ENCODE assay signal across 8 cellular contexts in genomic region chr17:7486181-7486580, GRCh38. TPM values are rescaled to one million over a fixed set of nuclear protein-coding genes. Genes with fewer than 3 reads are reported as not detected.
DNase-seq lines count a peak whose midpoint lies in the region; ATAC-seq, FAIRE-seq and TF ChIP-seq lines count a peak whose summit lies in the region.

No MANE protein-coding gene starts in this region.

- H3K27ac Mint-ChIP-seq in Calu3 (ENCODE audit: unreplicated experiment): peak overlapping the region; percentile 52

- H4K20me1 ChIP-seq in OCI-LY3 (ENCODE audit: insufficient read depth, low read length) (peaks cover 33% of the 10 kb centered on the region), H1 (replicated peaks in 1 of 2; ENCODE audit: control insufficient read depth in 1 of 2, insufficient read depth in 2 of 2, low read length in 2 of 2) (peaks cover 13 to 25% of the 10 kb centered on the region in 2 experiments), osteoblast (ENCODE audit: insufficient read depth, low read length) (peaks cover 56% of the 10 kb centered on the region)

- intact Hi-C loops in Calu3 (cut with micrococcal nuclease; ENCODE audit: unreplicated experiment): loop anchor here (5.0 kb wide), 1 partner anchor 201 kb away; the partner anchor contains the start of genes TP53 and WRAP53
- intact Hi-C loops in sciatic nerve (cut with DNase I): no loop called here

- CTCF ChIA-PET in Calu3 (lab: Charles Lee) (interaction anchor here (1.8 kb wide), 1 partner anchor 49 kb away, joined by 3 read pairs; no protein-coding TSS in a partner anchor), H1 (lab: Charles Lee; ENCODE audit: partially characterized antibody) (interaction anchor here (0.8 to 2.9 kb wide), 7 partner anchors 17 to 103 kb away, joined by 3 to 11 read pairs (median 6); no protein-coding TSS in a partner anchor)

- H3K9me3 ChIP-seq in OCI-LY3 (ENCODE audit: insufficient read depth, low read length): no peaks in the 10 kb centered on the region
- H3K9me3 ChIP-seq in H1 (ENCODE audit: insufficient read depth in 2 of 2, low read depth in 1 of 2, low read length in 1 of 2): no peaks in the 10 kb centered on the region
- no peaks in the 10 kb centered on the region for H3K9me3 ChIP-seq in osteoblast (ENCODE audit: low read depth, low read length)

- FAIRE-seq in H1 (lab: Jason Lieb, UNC): no peak

- H3K36me3 Mint-ChIP-seq in Calu3 (ENCODE audit: insufficient read depth, unreplicated experiment): peaks cover 40% of the 10 kb centered on the region

- no peak overlapping the region for H3K4ac ChIP-seq in H1 (replicated peaks; ENCODE audit: insufficient read length, low read depth, low read length)

- H3K79me2 ChIP-seq in OCI-LY3 (ENCODE audit: low read length) (peaks cover 66% of the 10 kb centered on the region), H1 (ENCODE audit: control insufficient read depth in 1 of 2, insufficient read depth in 2 of 2, low read length in 2 of 2) (peaks cover 43 to 63% of the 10 kb centered on the region in 2 experiments), osteoblast (ENCODE audit: insufficient read depth, low read length) (peaks cover 67% of the 10 kb centered on the region)

- H3K23ac ChIP-seq in H1 (ENCODE audit: insufficient read length): no peak overlapping the region

- POLR2A ChIA-PET in H1 (lab: Charles Lee; ENCODE audit: partially characterized antibody): interaction anchor here (0.7 to 14.3 kb wide), 24 partner anchors 10 to 576 kb away, joined by 3 to 339 read pairs (median 8); partner anchors contain the start of genes CHRNB1, FGF11, NEURL4 and TMEM102

- no peak overlapping the region for H2BK15ac ChIP-seq in H1 (ENCODE audit: low read length)

- H2BK120ac ChIP-seq in H1 (replicated peaks; ENCODE audit: low read depth, low read length): no peak overlapping the region

- no peaks in the 10 kb centered on the region for H3K9me3 Mint-ChIP-seq in Calu3 (ENCODE audit: low read depth, unreplicated experiment)

- WGBS in H1 (ENCODE audit: extremely low coverage in 1 of 2, insufficient coverage in 1 of 2, insufficient read length in 1 of 2, insufficient replicate concordance in 2 of 2, low coverage in 1 of 2, low lambda C conversion rate in 2 of 2, missing lambda C conversion rate in 1 of 2), 2 experiments: 87% methylated on average over 3 of the region's 3 CpGs; no CpG with 5 or more reads in 1 of the 2 experiments

- H3K36me3 ChIP-seq in OCI-LY3 (replicated peaks; ENCODE audit: low read depth, low read length) (peaks cover 4% of the 10 kb centered on the region), H1 (ENCODE audit: control insufficient read depth in 2 of 4, insufficient read depth in 4 of 4, low read length in 3 of 4) (0 out of 8 replicates have a peak, but pooled peaks cover 0 to 6% (median 0%) of the 10 kb centered on the region in 4 experiments), osteoblast (ENCODE audit: insufficient read depth, low read length) (peaks cover 2% of the 10 kb centered on the region)

- no peak overlapping the region for H4K5ac ChIP-seq in H1 (ENCODE audit: insufficient read length, low read depth, low read length)

- no peaks in the 10 kb centered on the region for H3K27me3 Mint-ChIP-seq in Calu3 (ENCODE audit: unreplicated experiment)

- H3K4me3 ChIP-seq in OCI-LY3 (ENCODE audit: low read length) (peak overlapping the region; percentile 100), H1 (ENCODE audit: extremely low read depth in 1 of 4, insufficient read depth in 2 of 4, low read depth in 3 of 4, low read length in 4 of 4) (peak overlapping the region; percentile 10 to 85 (median 48); a peak in 5 of 8 replicates), osteoblast (ENCODE audit: insufficient read depth, low read length) (peak overlapping the region; percentile 95)

- no peak overlapping the region for H4K8ac ChIP-seq in H1 (ENCODE audit: extremely low read depth, insufficient read depth, low read length)

- H3K27me3 ChIP-seq in OCI-LY3 (ENCODE audit: low read depth, low read length) (no peaks in the 10 kb centered on the region), H1 (replicated peaks in 1 of 4; ENCODE audit: control insufficient read depth in 3 of 4, extremely low read depth in 1 of 4, insufficient read depth in 3 of 4, low read length in 3 of 4) (no peaks in the 10 kb centered on the region), osteoblast (ENCODE audit: insufficient read depth, low read length) (no peaks in the 10 kb centered on the region)

- no peak for ATAC-seq in sciatic nerve
- no peak for ATAC-seq in GM19397 (IDR thresholded peaks at IDR 0.05; ENCODE audit: unreplicated experiment)

- H3K4me1 Mint-ChIP-seq in Calu3 (ENCODE audit: low read depth, unreplicated experiment): peaks cover 50% of the 10 kb centered on the region

- no peak for TF ChIP-seq RAD21 in H1 (IDR thresholded peaks at IDR 0.05 in 1 of 2, conservative IDR thresholded peaks at IDR 0.05 in 1 of 2; ENCODE audit: low read depth in 2 of 2, low read length in 2 of 2)

- H3K9ac ChIP-seq in OCI-LY3 (ENCODE audit: low read length) (peak overlapping the region; percentile 40), H1 (replicated peaks in 1 of 4; ENCODE audit: extremely low read depth in 1 of 4, low read depth in 3 of 4, low read length in 3 of 4) (no peak overlapping the region)

- H2AFZ ChIP-seq in OCI-LY3 (ENCODE audit: low read depth, low read length): no peak overlapping the region
- H2AFZ ChIP-seq in H1 (ENCODE audit: low read length): no peak overlapping the region
- no peak overlapping the region for H2AFZ ChIP-seq in osteoblast (ENCODE audit: low read length)

- peak overlapping the region; percentile 93 for H3K4me3 Mint-ChIP-seq in Calu3 (ENCODE audit: low read depth, unreplicated experiment)

- no peak overlapping the region for H3K14ac ChIP-seq in H1 (ENCODE audit: insufficient read length)

- DNase-seq in Calu3 (no peak), H1 (ENCODE audit: low read depth in 1 of 2, low spot score in 2 of 2) (no peak), osteoblast (ENCODE audit: insufficient read length, low spot score, missing footprints) (peak; percentile 46), sciatic nerve (ENCODE audit: low spot score) (no peak), GM19240 (ENCODE audit: insufficient read length, low spot score) (no peak), NOMO-1 treated with dmso at 0.1 percent for 144 hours (lab: John Stamatoyannopoulos, UW; ENCODE audit: unreplicated experiment) (no peak)

- no peak overlapping the region for H2BK12ac ChIP-seq in H1 (ENCODE audit: low read depth, low read length)

- BruUV-seq in Calu3 (replicated peaks; lab: Mats Ljungman, UMichigan): no TSS peak

- no peak overlapping the region for H2BK5ac ChIP-seq in H1 (ENCODE audit: low read depth, low read length)

- no peak; a peak in 1 of 3 replicates for TF ChIP-seq POLR2A in H1 (IDR thresholded peaks at IDR 0.05; ENCODE audit: control extremely low read depth in 1 of 2, low read depth in 2 of 2, low read length in 2 of 2)

- TF ChIP-seq CTCF in Calu3 (IDR thresholded peaks at IDR 0.05; ENCODE audit: unreplicated experiment): no peak
- no peak for TF ChIP-seq CTCF in OCI-LY3 (IDR thresholded peaks at IDR 0.05; ENCODE audit: low read depth, low read length)
- no peak for TF ChIP-seq CTCF in H1 (IDR thresholded peaks at IDR 0.05; ENCODE audit: control extremely low read depth in 1 of 3, insufficient read depth in 1 of 3, low read depth in 1 of 3, low read length in 3 of 3)
- TF ChIP-seq CTCF in osteoblast (IDR thresholded peaks at IDR 0.05; ENCODE audit: extremely low read depth, low read depth, low read length): no peak

- no peak overlapping the region for H2BK20ac ChIP-seq in H1 (ENCODE audit: low read length)

- TF ChIP-seq EP300 in H1 (IDR thresholded peaks at IDR 0.05; ENCODE audit: borderline replicate concordance in 1 of 2, low read depth in 2 of 2, low read length in 2 of 2): no peak

- no peak overlapping the region for H3K56ac ChIP-seq in H1 (replicated peaks; ENCODE audit: insufficient read length, low read depth, low read length)

- no peak overlapping the region for H3K27ac ChIP-seq in OCI-LY3 (ENCODE audit: low read length)
- no peak overlapping the region for H3K27ac ChIP-seq in H1 (ENCODE audit: low read depth, low read length)
- peak overlapping the region; percentile 43 for H3K27ac ChIP-seq in osteoblast (ENCODE audit: low read depth, low read length)

- peaks cover 13% of the 10 kb centered on the region; the same call in 1 of the 2 replicates for H3K23me2 ChIP-seq in H1 (ENCODE audit: low read depth, low read length)

- H3K18ac ChIP-seq in H1 (ENCODE audit: extremely low read depth, low read length): no peak overlapping the region

- peaks cover 13% of the 10 kb centered on the region for H3K4me1 ChIP-seq in OCI-LY3 (ENCODE audit: low read length)
- peaks cover 0 to 14% (median 7%) of the 10 kb centered on the region in 4 experiments; a peak in 6 of 7 replicates for H3K4me1 ChIP-seq in H1 (replicated peaks in 1 of 4; ENCODE audit: control insufficient read depth in 3 of 4, insufficient read depth in 4 of 4, low read length in 3 of 4)
- H3K4me1 ChIP-seq in osteoblast (ENCODE audit: insufficient read depth, low read length): peaks cover 28% of the 10 kb centered on the region

- H2AK5ac ChIP-seq in H1 (ENCODE audit: low read depth, low read length): no peak overlapping the region

- H3K79me1 ChIP-seq in H1 (ENCODE audit: low read depth, low read length): peaks cover 11% of the 10 kb centered on the region

- H3K4me2 ChIP-seq in OCI-LY3 (ENCODE audit: low read length) (peak overlapping the region; percentile 80), H1 (ENCODE audit: insufficient read depth in 1 of 2, low read depth in 2 of 2, low read length in 2 of 2) (peak overlapping the region; percentile 53 to 96), osteoblast (ENCODE audit: insufficient read depth, low read length) (peak overlapping the region; percentile 91)

- H4K91ac ChIP-seq in H1 (replicated peaks; ENCODE audit: insufficient read length, low read length): no peak overlapping the region

RNA-seq across cellular contexts. Expression of gene POLR2A, which starts 2.0 kb away (rescaled TPM):
- 89.0 and 99.3 TPM in 2 replicates for total RNA-seq in Calu3 (2022)
- total RNA-seq in H1 (2021; fragmentation: NEBNext Ultra II Directional; extraction: Animal tissue kit (Norgen Biotek cat#: 25700)): 150 and 157 TPM in 2 replicates
- polyA plus RNA-seq in H1 (2011; rRNA removed): 26.8 and 62.7 TPM in 2 replicates
- polyA plus RNA-seq in H1 (2011; cell fraction: cytosol; rRNA removed): 24.4 TPM
- 150 TPM for polyA plus RNA-seq in H1 (2011; cell fraction: nucleus; rRNA removed)
- polyA plus RNA-seq in H1 (2012, experiment 1 of 2): 95.6 to 139 TPM (median 127 TPM) in 4 replicates
- polyA plus RNA-seq in H1 (2012, experiment 2 of 2): 88.5 TPM
- polyA plus RNA-seq in H1 (2013, experiment 1 of 2): 66.3 TPM
- polyA plus RNA-seq in H1 (2013, experiment 2 of 2): 55.6 TPM
- 175 and 246 TPM in 2 replicates for polyA minus RNA-seq in H1 (2011; rRNA and poly(A)+ RNA removed)
- 142 TPM for polyA minus RNA-seq in H1 (2011; cell fraction: cytosol; rRNA and poly(A)+ RNA removed)
- 162 TPM for polyA minus RNA-seq in H1 (2011; cell fraction: nucleus; rRNA and poly(A)+ RNA removed)
- total RNA-seq in osteoblast: 95.9 and 101 TPM in 2 replicates
- 126 TPM for total RNA-seq in sciatic nerve

RNA-seq across cellular contexts. Expression of gene SLC35G6, which starts 4.9 kb away (rescaled TPM):
- total RNA-seq in Calu3 (2022): not detected in 2 replicates
- total RNA-seq in H1 (2021; fragmentation: NEBNext Ultra II Directional; extraction: Animal tissue kit (Norgen Biotek cat#: 25700)): not detected in 2 replicates
- 0.05 TPM in 1 of 2 replicates, not detected in the other for polyA plus RNA-seq in H1 (2011; rRNA removed)
- 0.04 TPM for polyA plus RNA-seq in H1 (2011; cell fraction: cytosol; rRNA removed)
- not detected for polyA plus RNA-seq in H1 (2011; cell fraction: nucleus; rRNA removed)
- 0.20 TPM in 1 of 4 replicates, not detected in the others for polyA plus RNA-seq in H1 (2012, experiment 1 of 2)
- polyA plus RNA-seq in H1 (2012, experiment 2 of 2): not detected
- 0.04 TPM for polyA plus RNA-seq in H1 (2013, experiment 1 of 2)
- 0.02 TPM for polyA plus RNA-seq in H1 (2013, experiment 2 of 2)
- polyA minus RNA-seq in H1 (2011; rRNA and poly(A)+ RNA removed): 0.10 TPM in 1 of 2 replicates, not detected in the other
- polyA minus RNA-seq in H1 (2011; cell fraction: cytosol; rRNA and poly(A)+ RNA removed): not detected
- polyA minus RNA-seq in H1 (2011; cell fraction: nucleus; rRNA and poly(A)+ RNA removed): not detected
- not detected in 2 replicates for total RNA-seq in osteoblast
- total RNA-seq in sciatic nerve: not detected

RNA-seq across cellular contexts. Expression of gene ZBTB4, which starts 6.8 kb away (rescaled TPM):
- 27.2 and 28.1 TPM in 2 replicates for total RNA-seq in Calu3 (2022)
- total RNA-seq in H1 (2021; fragmentation: NEBNext Ultra II Directional; extraction: Animal tissue kit (Norgen Biotek cat#: 25700)): 10.1 and 11.2 TPM in 2 replicates
- polyA plus RNA-seq in H1 (2011; rRNA removed): 5.9 and 8.1 TPM in 2 replicates
- 6.7 TPM for polyA plus RNA-seq in H1 (2011; cell fraction: cytosol; rRNA removed)
- polyA plus RNA-seq in H1 (2011; cell fraction: nucleus; rRNA removed): 14.6 TPM
- polyA plus RNA-seq in H1 (2012, experiment 1 of 2): 7.9 to 9.4 TPM (median 8.4 TPM) in 4 replicates
- polyA plus RNA-seq in H1 (2012, experiment 2 of 2): 7.3 TPM
- polyA plus RNA-seq in H1 (2013, experiment 1 of 2): 8.8 TPM
- polyA plus RNA-seq in H1 (2013, experiment 2 of 2): 8.7 TPM
- polyA minus RNA-seq in H1 (2011; rRNA and poly(A)+ RNA removed): 6.6 and 8.9 TPM in 2 replicates
- polyA minus RNA-seq in H1 (2011; cell fraction: cytosol; rRNA and poly(A)+ RNA removed): 6.3 TPM
- 11.0 TPM for polyA minus RNA-seq in H1 (2011; cell fraction: nucleus; rRNA and poly(A)+ RNA removed)
- total RNA-seq in osteoblast: 36.2 and 36.5 TPM in 2 replicates
- total RNA-seq in sciatic nerve: 84.2 TPM

RNA-seq across cellular contexts. Expression of gene CHRNB1, which starts 41.3 kb away (rescaled TPM):
- total RNA-seq in Calu3 (2022): 2.4 and 3.0 TPM in 2 replicates
- 13.8 and 14.1 TPM in 2 replicates for total RNA-seq in H1 (2021; fragmentation: NEBNext Ultra II Directional; extraction: Animal tissue kit (Norgen Biotek cat#: 25700))
- polyA plus RNA-seq in H1 (2011; rRNA removed): 28.2 and 33.6 TPM in 2 replicates
- 29.5 TPM for polyA plus RNA-seq in H1 (2011; cell fraction: cytosol; rRNA removed)
- polyA plus RNA-seq in H1 (2011; cell fraction: nucleus; rRNA removed): 25.1 TPM
- polyA plus RNA-seq in H1 (2012, experiment 1 of 2): 14.8 to 19.3 TPM (median 17.4 TPM) in 4 replicates
- 13.4 TPM for polyA plus RNA-seq in H1 (2012, experiment 2 of 2)
- polyA plus RNA-seq in H1 (2013, experiment 1 of 2): 18.6 TPM
- 20.6 TPM for polyA plus RNA-seq in H1 (2013, experiment 2 of 2)
- polyA minus RNA-seq in H1 (2011; rRNA and poly(A)+ RNA removed): 17.5 and 18.8 TPM in 2 replicates
- 6.1 TPM for polyA minus RNA-seq in H1 (2011; cell fraction: cytosol; rRNA and poly(A)+ RNA removed)
- 8.1 TPM for polyA minus RNA-seq in H1 (2011; cell fraction: nucleus; rRNA and poly(A)+ RNA removed)
- total RNA-seq in osteoblast: 5.3 and 5.4 TPM in 2 replicates
- 6.3 TPM for total RNA-seq in sciatic nerve

RNA-seq across cellular contexts. Expression of gene FGF11, which starts 46.9 kb away (rescaled TPM):
- total RNA-seq in Calu3 (2022): 1.2 and 2.1 TPM in 2 replicates
- 11.8 and 15.0 TPM in 2 replicates for total RNA-seq in H1 (2021; fragmentation: NEBNext Ultra II Directional; extraction: Animal tissue kit (Norgen Biotek cat#: 25700))
- polyA plus RNA-seq in H1 (2011; rRNA removed): 26.1 and 42.0 TPM in 2 replicates
- polyA plus RNA-seq in H1 (2011; cell fraction: cytosol; rRNA removed): 24.3 TPM
- polyA plus RNA-seq in H1 (2011; cell fraction: nucleus; rRNA removed): 47.1 TPM
- polyA plus RNA-seq in H1 (2012, experiment 1 of 2): 16.8 to 26.7 TPM (median 19.8 TPM) in 4 replicates
- polyA plus RNA-seq in H1 (2012, experiment 2 of 2): 17.9 TPM
- polyA plus RNA-seq in H1 (2013, experiment 1 of 2): 11.8 TPM
- polyA plus RNA-seq in H1 (2013, experiment 2 of 2): 11.9 TPM
- polyA minus RNA-seq in H1 (2011; rRNA and poly(A)+ RNA removed): 15.9 and 22.0 TPM in 2 replicates
- polyA minus RNA-seq in H1 (2011; cell fraction: cytosol; rRNA and poly(A)+ RNA removed): 11.2 TPM
- polyA minus RNA-seq in H1 (2011; cell fraction: nucleus; rRNA and poly(A)+ RNA removed): 15.4 TPM
- 0.29 and 0.36 TPM in 2 replicates for total RNA-seq in osteoblast
- total RNA-seq in sciatic nerve: 3.8 TPM

Comparison
In these comparisons a context has a peak if more than half of its experiments do, and no peak if none do; other contexts are left out.
1. H3K4me3 ChIP-seq: peak in every context shown above with its lines; median percentile 100 in OCI-LY3; 95 in osteoblast; 48 in H1.